ENCODE assay signal across 19 cellular contexts in the genomic region with DNA sequence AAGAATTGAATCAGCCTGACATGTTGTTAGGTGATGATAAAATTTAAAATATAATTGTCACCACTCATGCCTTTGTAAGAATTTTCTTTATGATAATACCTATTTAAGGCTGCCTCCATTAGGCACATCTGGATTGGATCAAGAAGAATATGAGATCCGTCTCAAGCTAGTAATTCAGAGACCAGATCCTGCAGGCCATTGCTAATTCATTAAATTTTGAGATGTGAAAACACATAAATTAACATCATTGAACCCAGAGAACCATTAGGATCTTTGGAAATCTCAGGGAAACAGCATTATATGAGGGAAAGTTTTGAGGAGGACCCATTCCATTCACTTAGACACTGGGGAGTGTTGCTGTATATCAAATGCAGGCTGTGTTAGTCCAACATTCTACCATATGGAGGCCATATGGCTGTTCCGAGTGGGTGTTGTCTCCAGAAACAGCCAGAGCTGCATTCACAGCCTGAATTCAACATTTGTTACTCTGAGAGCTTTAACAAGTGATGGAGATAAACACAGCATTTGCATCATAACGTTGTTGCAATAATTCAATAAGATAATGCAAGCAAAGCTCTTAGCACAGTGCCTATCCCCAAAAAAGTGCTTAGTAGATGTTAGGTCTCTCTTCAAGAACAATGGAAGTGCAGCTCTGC.
"Had no signal": no experiment of that assay in that cellular context is flagged by ENCODE, and none has a peak within 500 bp of the region (broad histone marks: within the 10 kb centered on the region; RNA-seq: fewer than 3 reads in every experiment).

No MANE protein-coding gene starts in this region.

- H3K27ac Mint-ChIP-seq: activated CD4-positive, alpha-beta memory T cell treated with anti-CD3 and anti-CD28 coated beads for 36 hours; activated CD4-positive, alpha-beta T cell treated with anti-CD3 and anti-CD28 coated beads for 36 hours; activated CD8-positive, alpha-beta memory T cell treated with anti-CD3 and anti-CD28 coated beads, Interleukin-2, amount 10 ng/mL, durations not matched to agents 7 days and 5 days; activated naive CD8-positive, alpha-beta T cell treated with anti-CD3 and anti-CD28 coated beads for 36 hours; dendritic cell treated with granulocyte-macrophage colony-stimulating factor and Interleukin-4, amounts not matched to agents 40 ng/mL and 50 ng/mL, for 4 days; immature natural killer cell; memory B cell; naive B cell; WTC11 had no signal

- H3K27me3 ChIP-seq: esophagus muscularis mucosa, gastroesophageal sphincter, pancreas, tibial artery had no signal

- DNase-seq: activated CD4-positive, alpha-beta memory T cell treated with anti-CD3 and anti-CD28 coated beads for 36 hours; activated CD4-positive, alpha-beta T cell treated with anti-CD3 and anti-CD28 coated beads for 36 hours; activated CD8-positive, alpha-beta memory T cell treated with anti-CD3 and anti-CD28 coated beads, Interleukin-2, amount 10 ng/mL, durations not matched to agents 7 days and 5 days; activated naive CD8-positive, alpha-beta T cell treated with anti-CD3 and anti-CD28 coated beads for 36 hours; amniotic stem cell; effector CD8-positive, alpha-beta T cell; immature natural killer cell; left ventricle myocardium superior; mucosa of descending colon; naive B cell; pancreas; stimulated activated naive CD4-positive, alpha-beta T cell treated with Interleukin-2 at 50 U/mL for 16 hours; tibial artery had no signal

- H3K27ac ChIP-seq: cardiac muscle cell, esophagus muscularis mucosa, gastroesophageal sphincter, pancreas, tibial artery had no signal

- H3K4me3 Mint-ChIP-seq: activated CD4-positive, alpha-beta memory T cell treated with anti-CD3 and anti-CD28 coated beads for 36 hours; activated CD4-positive, alpha-beta T cell treated with anti-CD3 and anti-CD28 coated beads for 36 hours; activated CD8-positive, alpha-beta memory T cell treated with anti-CD3 and anti-CD28 coated beads, Interleukin-2, amount 10 ng/mL, durations not matched to agents 7 days and 5 days; activated naive CD8-positive, alpha-beta T cell treated with anti-CD3 and anti-CD28 coated beads for 36 hours; dendritic cell treated with granulocyte-macrophage colony-stimulating factor and Interleukin-4, amounts not matched to agents 40 ng/mL and 50 ng/mL, for 4 days; immature natural killer cell; memory B cell; naive B cell; WTC11 had no signal

- H3K4me3 ChIP-seq: cardiac muscle cell, esophagus muscularis mucosa, gastroesophageal sphincter, mucosa of descending colon, pancreas, tibial artery had no signal

- H3K4me1 Mint-ChIP-seq: activated CD4-positive, alpha-beta T cell treated with anti-CD3 and anti-CD28 coated beads for 36 hours; activated CD8-positive, alpha-beta memory T cell treated with anti-CD3 and anti-CD28 coated beads, Interleukin-2, amount 10 ng/mL, durations not matched to agents 7 days and 5 days; activated naive CD8-positive, alpha-beta T cell treated with anti-CD3 and anti-CD28 coated beads for 36 hours; immature natural killer cell; memory B cell; naive B cell had no signal

- ATAC-seq: activated CD4-positive, alpha-beta T cell treated with anti-CD3 and anti-CD28 coated beads for 36 hours; activated CD8-positive, alpha-beta memory T cell treated with anti-CD3 and anti-CD28 coated beads, Interleukin-2, amount 10 ng/mL, durations not matched to agents 7 days and 5 days; gastroesophageal sphincter; left ventricle myocardium superior; mucosa of descending colon; pancreas; WTC11 had no signal

- H3K9me3 ChIP-seq: esophagus muscularis mucosa, gastroesophageal sphincter, mucosa of descending colon, pancreas, tibial artery had no signal

- H3K4me1 ChIP-seq: pancreas had no signal

- H3K9me3 Mint-ChIP-seq: activated CD4-positive, alpha-beta memory T cell treated with anti-CD3 and anti-CD28 coated beads for 36 hours; activated naive CD8-positive, alpha-beta T cell treated with anti-CD3 and anti-CD28 coated beads for 36 hours; dendritic cell treated with granulocyte-macrophage colony-stimulating factor and Interleukin-4, amounts not matched to agents 40 ng/mL and 50 ng/mL, for 4 days; immature natural killer cell; memory B cell; naive B cell; WTC11 had no signal

- H3K27me3 Mint-ChIP-seq: activated CD4-positive, alpha-beta memory T cell treated with anti-CD3 and anti-CD28 coated beads for 36 hours; dendritic cell treated with granulocyte-macrophage colony-stimulating factor and Interleukin-4, amounts not matched to agents 40 ng/mL and 50 ng/mL, for 4 days; memory B cell; naive B cell had no signal

- H3K36me3 ChIP-seq: cardiac muscle cell, esophagus muscularis mucosa, gastroesophageal sphincter, pancreas, tibial artery had no signal

- H3K36me3 Mint-ChIP-seq: activated CD4-positive, alpha-beta memory T cell treated with anti-CD3 and anti-CD28 coated beads for 36 hours; activated CD8-positive, alpha-beta memory T cell treated with anti-CD3 and anti-CD28 coated beads, Interleukin-2, amount 10 ng/mL, durations not matched to agents 7 days and 5 days; activated naive CD8-positive, alpha-beta T cell treated with anti-CD3 and anti-CD28 coated beads for 36 hours; immature natural killer cell; memory B cell; naive B cell; WTC11 had no signal
